In the genomic region with DNA sequence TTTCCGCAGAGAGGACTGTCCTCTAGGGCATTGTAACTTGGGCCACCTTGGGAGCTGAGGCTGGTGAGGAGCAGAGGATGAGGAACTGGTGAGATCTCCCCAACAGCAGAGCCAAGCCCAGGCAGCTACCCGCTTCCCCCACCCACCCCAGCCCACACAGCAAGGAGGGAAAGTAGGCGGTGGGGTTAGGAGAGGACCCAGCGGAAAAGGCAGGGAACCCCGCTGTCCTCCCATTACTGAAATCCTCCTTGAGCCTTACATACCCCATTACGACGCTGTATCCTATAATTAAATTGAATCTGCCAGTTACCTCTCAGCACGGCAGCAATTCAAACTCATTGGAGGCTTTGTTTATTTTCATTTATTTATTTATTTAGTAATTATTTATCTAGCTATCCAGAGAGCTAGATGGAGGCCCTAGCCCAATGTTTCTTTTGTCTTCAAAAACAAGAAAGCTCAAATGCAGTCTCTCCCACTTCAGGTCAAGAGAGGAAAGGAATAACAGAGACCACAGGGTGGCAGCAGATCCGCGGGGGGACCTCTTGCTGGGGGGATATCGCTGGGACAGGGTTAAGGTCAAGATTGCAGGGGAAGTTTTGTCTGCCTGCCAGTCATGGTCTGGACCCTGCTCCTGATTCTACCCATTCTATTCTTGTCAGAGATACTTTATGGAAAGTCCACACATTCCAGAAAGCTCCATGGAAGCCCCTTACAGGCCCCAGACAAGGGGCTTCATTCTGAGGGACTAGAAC, we compare ENCODE assay signal across 1 cellular context.
TF ChIP-seq lines count a peak whose summit lies in the region.

No MANE protein-coding gene starts in this region.

TF ChIP-seq in H1, 55 proteins besides CTCF, POLR2A, EP300 and RAD21 (continued from another document):
- no peak for TF ChIP-seq GABPA (IDR thresholded peaks at IDR 0.05; ENCODE audit: borderline replicate concordance, insufficient read depth, low read length)
- TF ChIP-seq ZNF274 (IDR thresholded peaks at IDR 0.05; ENCODE audit: borderline replicate concordance, extremely low read depth, low read length), result no peak
- TF ChIP-seq, protein P1, sequence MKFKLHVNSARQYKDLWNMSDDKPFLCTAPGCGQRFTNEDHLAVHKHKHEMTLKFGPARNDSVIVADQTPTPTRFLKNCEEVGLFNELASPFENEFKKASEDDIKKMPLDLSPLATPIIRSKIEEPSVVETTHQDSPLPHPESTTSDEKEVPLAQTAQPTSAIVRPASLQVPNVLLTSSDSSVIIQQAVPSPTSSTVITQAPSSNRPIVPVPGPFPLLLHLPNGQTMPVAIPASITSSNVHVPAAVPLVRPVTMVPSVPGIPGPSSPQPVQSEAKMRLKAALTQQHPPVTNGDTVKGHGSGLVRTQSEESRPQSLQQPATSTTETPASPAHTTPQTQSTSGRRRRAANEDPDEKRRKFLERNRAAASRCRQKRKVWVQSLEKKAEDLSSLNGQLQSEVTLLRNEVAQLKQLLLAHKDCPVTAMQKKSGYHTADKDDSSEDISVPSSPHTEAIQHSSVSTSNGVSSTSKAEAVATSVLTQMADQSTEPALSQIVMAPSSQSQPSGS (IDR thresholded peaks at IDR 0.05; ENCODE audit: low read length), result no peak
